8 cellular contexts compared by ENCODE assay signal in the genomic region with DNA sequence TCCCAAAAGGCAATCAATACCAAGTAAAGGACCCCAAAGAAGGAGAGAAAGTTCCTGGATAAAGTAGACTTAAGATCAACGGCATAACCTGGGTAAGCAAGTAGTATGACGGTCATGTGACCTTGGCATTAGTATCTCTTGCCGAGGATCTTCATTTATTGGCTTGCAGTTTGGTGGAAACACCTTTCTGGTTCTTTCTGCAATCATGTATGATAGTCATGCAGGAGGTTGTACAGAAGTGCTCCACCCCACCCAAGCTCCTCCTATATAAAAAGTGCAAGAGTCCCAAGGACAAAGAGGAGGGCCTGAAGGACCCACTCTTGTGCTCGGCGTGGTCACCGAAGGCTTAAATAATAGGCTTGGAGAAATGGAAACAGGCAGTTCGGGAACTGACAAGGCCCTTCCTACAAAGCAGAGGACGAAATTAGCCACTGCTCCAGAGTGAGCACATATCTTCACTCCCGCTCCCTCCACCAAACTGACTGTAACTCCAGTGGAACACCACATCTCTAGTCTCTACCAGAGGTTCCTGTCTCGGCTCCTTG. TPM values are rescaled to one million over a fixed set of nuclear protein-coding genes. Genes with fewer than 3 reads are reported as not detected.
DNase-seq lines count a peak whose midpoint lies in the region; ATAC-seq and TF ChIP-seq lines count a peak whose summit lies in the region.

No MANE protein-coding gene starts in this region.

- peak overlapping the region; percentile 8 for H3K18ac ChIP-seq in mesendoderm (ENCODE audit: low read length)

- TF ChIP-seq CTCF in AG09309 (IDR thresholded peaks at IDR 0.05; ENCODE audit: control insufficient read depth, insufficient read depth, low read depth, low read length, missing control alignments) = no peak
- no peak for TF ChIP-seq CTCF in GM23338 (conservative IDR thresholded peaks at IDR 0.05; ENCODE audit: low read depth in 2 of 2)
- TF ChIP-seq CTCF in SK-N-SH (IDR thresholded peaks at IDR 0.05) = no peak
- TF ChIP-seq CTCF in thyroid gland (IDR thresholded peaks at IDR 0.05) = no peak
- no peak for TF ChIP-seq CTCF in GM10266 (IDR thresholded peaks at IDR 0.05; ENCODE audit: control insufficient read depth, insufficient read depth, low read depth, missing control alignments)

- H3K4me1 Mint-ChIP-seq in GM23338 = peaks cover 19% of the 10 kb centered on the region
- H3K4me1 Mint-ChIP-seq in dendritic cell treated with granulocyte-macrophage colony-stimulating factor and Interleukin-4, amounts not matched to agents 40 ng/mL and 50 ng/mL, for 4 days (ENCODE audit: low read depth) = peaks cover 54% of the 10 kb centered on the region

- H3K23ac ChIP-seq in mesendoderm (ENCODE audit: low read length) = no peak overlapping the region

- peak overlapping the region; percentile 99 for H3K4me3 Mint-ChIP-seq in GM23338
- peak overlapping the region; percentile 95 for H3K4me3 Mint-ChIP-seq in dendritic cell treated with granulocyte-macrophage colony-stimulating factor and Interleukin-4, amounts not matched to agents 40 ng/mL and 50 ng/mL, for 4 days

- H2BK120ac ChIP-seq in mesendoderm (ENCODE audit: low read depth, low read length) = no peak overlapping the region

- TF ChIP-seq POLR2A in thyroid gland (IDR thresholded peaks at IDR 0.05) = no peak

- H3K9me2 ChIP-seq in GM23338 (ENCODE audit: insufficient read depth) = no peaks in the 10 kb centered on the region
- no peaks in the 10 kb centered on the region for H3K9me2 ChIP-seq in SK-N-SH

- H4K20me1 ChIP-seq in GM23338 (replicated peaks; ENCODE audit: insufficient read depth) (peaks cover 15% of the 10 kb centered on the region), SK-N-SH (ENCODE audit: insufficient read depth) (peaks cover 37% of the 10 kb centered on the region)

- peaks cover 16% of the 10 kb centered on the region for H3K79me1 ChIP-seq in mesendoderm (ENCODE audit: low read length)

- no peak overlapping the region for H4K8ac ChIP-seq in mesendoderm (ENCODE audit: low read depth, low read length)

- peaks cover 54% of the 10 kb centered on the region for H3K79me2 ChIP-seq in GM23338 (replicated peaks; ENCODE audit: insufficient read depth)
- peaks cover 70% of the 10 kb centered on the region for H3K79me2 ChIP-seq in SK-N-SH (ENCODE audit: insufficient read depth)
- H3K79me2 ChIP-seq in mesendoderm (ENCODE audit: control insufficient read depth, insufficient read depth, low read length) = peaks cover 35% of the 10 kb centered on the region

- CTCF ChIA-PET in SK-N-SH (lab: Yijun Ruan, JAX) = interaction anchor here (0.6 to 2.7 kb wide), 5 partner anchors 12 to 337 kb away, joined by 3 to 6 read pairs (median 4); a partner anchor contains a TSS

- no peak overlapping the region for H2BK5ac ChIP-seq in mesendoderm (ENCODE audit: low read length)

- H3K4me1 ChIP-seq in GM23338 (ENCODE audit: insufficient read depth) = peaks cover 18% of the 10 kb centered on the region
- H3K4me1 ChIP-seq in SK-N-SH (ENCODE audit: control insufficient read depth in 1 of 2, insufficient read depth in 2 of 2, low read depth in 1 of 2, low read length in 1 of 2) = peaks cover 14 to 27% of the 10 kb centered on the region in 2 experiments; a peak in 2 of 4 replicates
- H3K4me1 ChIP-seq in mesendoderm (ENCODE audit: control insufficient read depth, low read depth, low read length) = peaks cover 7% of the 10 kb centered on the region
- peaks cover 41 to 50% of the 10 kb centered on the region in 2 donors for H3K4me1 ChIP-seq in thyroid gland

- no peaks in the 10 kb centered on the region; the same call in 2 of the 3 replicates for H3K9me3 Mint-ChIP-seq in GM23338
- H3K9me3 Mint-ChIP-seq in dendritic cell treated with granulocyte-macrophage colony-stimulating factor and Interleukin-4, amounts not matched to agents 40 ng/mL and 50 ng/mL, for 4 days = no peaks in the 10 kb centered on the region

- peak overlapping the region; percentile 92 for H3K9ac ChIP-seq in SK-N-SH
- peak overlapping the region; percentile 98 for H3K9ac ChIP-seq in mesendoderm (ENCODE audit: low read length)

- DNase-seq in AG09309 (ENCODE audit: low read depth) (no peak), GM23338 (ENCODE audit: low spot score) (no peak), SK-N-SH (no peak), mesendoderm (peak; percentile 10), thyroid gland (peak in 1 of 2 donors; percentile 16), mucosa of gallbladder (ENCODE audit: low spot score) (no peak), GM10266 (ENCODE audit: extremely low spot score) (no peak)

- H3K4me3 ChIP-seq in AG09309 (ENCODE audit: control insufficient read depth, low read depth, low read length) (peak overlapping the region; percentile 93), GM23338 (peak overlapping the region; percentile 99), SK-N-SH (ENCODE audit: low read depth in 2 of 2, low read length in 1 of 2) (peak overlapping the region; percentile 78 to 92), mesendoderm (ENCODE audit: low read length) (peak overlapping the region; percentile 98), thyroid gland (replicated peaks in 1 of 3) (peak overlapping the region; percentile 4 to 86 (median 77))

- H4K5ac ChIP-seq in mesendoderm (ENCODE audit: low read length) = no peak overlapping the region

- H3K56ac ChIP-seq in mesendoderm (ENCODE audit: low read length) = peak overlapping the region; percentile 95

- no peak for TF ChIP-seq RAD21 in SK-N-SH (IDR thresholded peaks at IDR 0.05; ENCODE audit: low read length)

- peak overlapping the region; percentile 45 for H2AK5ac ChIP-seq in mesendoderm (ENCODE audit: low read length)

- peaks cover 11% of the 10 kb centered on the region for H3K27me3 Mint-ChIP-seq in GM23338 (ENCODE audit: insufficient read depth, low read depth, poor library complexity)
- no peaks in the 10 kb centered on the region for H3K27me3 Mint-ChIP-seq in dendritic cell treated with granulocyte-macrophage colony-stimulating factor and Interleukin-4, amounts not matched to agents 40 ng/mL and 50 ng/mL, for 4 days

- TF ChIP-seq EP300 in SK-N-SH (IDR thresholded peaks at IDR 0.05; ENCODE audit: borderline replicate concordance in 1 of 2, low read depth in 1 of 2, low read length in 1 of 2) = no peak

- intact Hi-C loops in dendritic cell treated with granulocyte-macrophage colony-stimulating factor and Interleukin-4, amounts not matched to agents 40 ng/mL and 50 ng/mL, for 4 days (cut with micrococcal nuclease) = no loop called here
- intact Hi-C loops in thyroid gland (cut with DNase I) = loop anchor here (10.0 kb wide), 1 partner anchor 165 kb away; a partner anchor contains a TSS

- peaks cover 14% of the 10 kb centered on the region; the same call in 1 of the 2 replicates for H3K36me3 ChIP-seq in GM23338 (ENCODE audit: insufficient read depth)
- H3K36me3 ChIP-seq in SK-N-SH (replicated peaks in 1 of 2; ENCODE audit: control insufficient read depth in 1 of 2, insufficient read depth in 2 of 2, low read length in 1 of 2) = peaks cover 4 to 24% of the 10 kb centered on the region in 2 experiments
- no peaks in the 10 kb centered on the region for H3K36me3 ChIP-seq in mesendoderm (ENCODE audit: control insufficient read depth, insufficient read depth, low read length)
- no peaks in the 10 kb centered on the region for H3K36me3 ChIP-seq in thyroid gland

- no peak for ATAC-seq in GM23338

- H2AFZ ChIP-seq in GM23338 = 0 out of 2 replicates have a peak overlapping the region, but pooled peaks have one; percentile 23
- peak overlapping the region; percentile 76 for H2AFZ ChIP-seq in SK-N-SH (ENCODE audit: low read depth)

- H3K27ac Mint-ChIP-seq in GM23338 = peak overlapping the region; percentile 93
- H3K27ac Mint-ChIP-seq in dendritic cell treated with granulocyte-macrophage colony-stimulating factor and Interleukin-4, amounts not matched to agents 40 ng/mL and 50 ng/mL, for 4 days = peak overlapping the region; percentile 99

- H3K27me3 ChIP-seq in GM23338 (ENCODE audit: insufficient read depth) = no peaks in the 10 kb centered on the region
- no peaks in the 10 kb centered on the region for H3K27me3 ChIP-seq in SK-N-SH (ENCODE audit: insufficient read depth)
- H3K27me3 ChIP-seq in mesendoderm (ENCODE audit: insufficient read depth, low read length, poor library complexity) = no peaks in the 10 kb centered on the region
- H3K27me3 ChIP-seq in thyroid gland = no peaks in the 10 kb centered on the region

- H3K4me2 ChIP-seq in GM23338 (peak overlapping the region; percentile 98), SK-N-SH (peak overlapping the region; percentile 96), mesendoderm (ENCODE audit: low read length) (peak overlapping the region; percentile 36)

- H2BK15ac ChIP-seq in mesendoderm (replicated peaks; ENCODE audit: low read depth) = no peak overlapping the region

- H3K4ac ChIP-seq in mesendoderm (ENCODE audit: low read depth, low read length) = peak overlapping the region; percentile 60

- H3K36me3 Mint-ChIP-seq in GM23338 (ENCODE audit: low read depth) = peaks cover 36% of the 10 kb centered on the region; the same call in 2 of the 3 replicates
- peaks cover 41% of the 10 kb centered on the region for H3K36me3 Mint-ChIP-seq in dendritic cell treated with granulocyte-macrophage colony-stimulating factor and Interleukin-4, amounts not matched to agents 40 ng/mL and 50 ng/mL, for 4 days (ENCODE audit: low read depth)

- POLR2A ChIA-PET in SK-N-SH (lab: Yijun Ruan, JAX) = interaction anchor here (1.2 to 2.2 kb wide), 3 partner anchors 17 to 61 kb away, joined by 4 to 12 read pairs (median 5); a partner anchor contains a TSS

- 7% methylated on average over 10 of the region's 10 CpGs for WGBS in SK-N-SH (ENCODE audit: low lambda C conversion rate)
- no CpG with 5 or more reads among the region's 10 CpGs for WGBS in mesendoderm (ENCODE audit: extremely low coverage, insufficient coverage, low lambda C conversion rate)
- 1 to 2% methylated on average over 10 of the region's 10 CpGs for WGBS in thyroid gland, 2 donors

- peaks cover 23% of the 10 kb centered on the region for H3F3A ChIP-seq in GM23338 (replicated peaks; ENCODE audit: low read depth)
- H3F3A ChIP-seq in SK-N-SH (replicated peaks; ENCODE audit: insufficient read depth) = peaks cover 34% of the 10 kb centered on the region

- no peaks in the 10 kb centered on the region for H3K9me3 ChIP-seq in SK-N-SH
- no peaks in the 10 kb centered on the region for H3K9me3 ChIP-seq in thyroid gland

- H3K27ac ChIP-seq in GM23338 (ENCODE audit: low read depth) = peak overlapping the region; percentile 70; the same call in 1 of the 2 replicates
- peak overlapping the region; percentile 83 to 85 for H3K27ac ChIP-seq in SK-N-SH (ENCODE audit: low read depth in 2 of 2, low read length in 1 of 2)
- H3K27ac ChIP-seq in mesendoderm (ENCODE audit: low read depth, low read length) = peak overlapping the region; percentile 84
- H3K27ac ChIP-seq in thyroid gland = peak overlapping the region; percentile 66 to 91 (median 72)

RNA-seq across cellular contexts. Expression of a gene that starts 0.8 kb away (rescaled TPM):
- 163 and 166 TPM in 2 replicates for total RNA-seq in GM23338 (2014; rRNA removed; shearing (Covaris generic))
- polyA plus RNA-seq in GM23338 (2016; fragmentation: Nextera tagmentation; extraction: Ambion mirVana) = 54.5 and 63.3 TPM in 2 replicates
- 121 and 149 TPM in 2 replicates for polyA plus RNA-seq in SK-N-SH (2012; rRNA removed)
- 100 and 110 TPM in 2 replicates for polyA plus RNA-seq in SK-N-SH (2012; cell fraction: cytosol; rRNA removed)
- 127 and 172 TPM in 2 replicates for polyA plus RNA-seq in SK-N-SH (2012; cell fraction: nucleus; rRNA removed)
- polyA plus RNA-seq in mesendoderm (2013, experiment 1 of 2) = 136 TPM
- 134 TPM for polyA plus RNA-seq in mesendoderm (2013, experiment 2 of 2)
- total RNA-seq in thyroid gland = 100 to 1,000 TPM; 110 to 190 (median 118) TPM
- total RNA-seq in mucosa of gallbladder = 156 TPM

RNA-seq across cellular contexts. Expression of a gene that starts 16.4 kb away (rescaled TPM):
- total RNA-seq in GM23338 (2014; rRNA removed; shearing (Covaris generic)) = 107 and 119 TPM in 2 replicates
- polyA plus RNA-seq in GM23338 (2016; fragmentation: Nextera tagmentation; extraction: Ambion mirVana) (316 and 317 TPM in 2 replicates), SK-N-SH (2012; rRNA removed) (191 and 196 TPM in 2 replicates)
- 197 and 248 TPM in 2 replicates for polyA plus RNA-seq in SK-N-SH (2012; cell fraction: cytosol; rRNA removed)
- polyA plus RNA-seq in SK-N-SH (2012; cell fraction: nucleus; rRNA removed) = 105 and 118 TPM in 2 replicates
- 229 TPM for polyA plus RNA-seq in mesendoderm (2013, experiment 1 of 2)
- 231 TPM for polyA plus RNA-seq in mesendoderm (2013, experiment 2 of 2)
- total RNA-seq in thyroid gland (100 to 1,000 TPM; 107 to 129 (median 124) TPM), mucosa of gallbladder (140 TPM)

RNA-seq across cellular contexts. Expression of a gene that starts 32.6 kb away (rescaled TPM):
- 15.2 and 17.8 TPM in 2 replicates for total RNA-seq in GM23338 (2014; rRNA removed; shearing (Covaris generic))
- polyA plus RNA-seq in GM23338 (2016; fragmentation: Nextera tagmentation; extraction: Ambion mirVana) (12.0 and 12.8 TPM in 2 replicates), SK-N-SH (2012; rRNA removed) (42.2 and 56.2 TPM in 2 replicates)
- 27.5 and 30.4 TPM in 2 replicates for polyA plus RNA-seq in SK-N-SH (2012; cell fraction: cytosol; rRNA removed)
- 121 and 165 TPM in 2 replicates for polyA plus RNA-seq in SK-N-SH (2012; cell fraction: nucleus; rRNA removed)
- 10.5 TPM for polyA plus RNA-seq in mesendoderm (2013, experiment 1 of 2)
- 11.0 TPM for polyA plus RNA-seq in mesendoderm (2013, experiment 2 of 2)
- total RNA-seq in thyroid gland (10 to 100 TPM; 11.3 to 28.7 (median 19.7) TPM), mucosa of gallbladder (10.7 TPM)

RNA-seq across cellular contexts. Expression of a gene that starts 34.4 kb away (rescaled TPM):
- total RNA-seq in GM23338 (2014; rRNA removed; shearing (Covaris generic)) = 27.2 and 35.7 TPM in 2 replicates
- polyA plus RNA-seq in GM23338 (2016; fragmentation: Nextera tagmentation; extraction: Ambion mirVana) (9.1 and 11.5 TPM in 2 replicates), SK-N-SH (2012; rRNA removed) (37.1 and 66.9 TPM in 2 replicates)
- 10.6 and 12.4 TPM in 2 replicates for polyA plus RNA-seq in SK-N-SH (2012; cell fraction: cytosol; rRNA removed)
- polyA plus RNA-seq in SK-N-SH (2012; cell fraction: nucleus; rRNA removed) = 243 and 418 TPM in 2 replicates
- polyA plus RNA-seq in mesendoderm (2013, experiment 1 of 2) = 7.0 TPM
- 7.4 TPM for polyA plus RNA-seq in mesendoderm (2013, experiment 2 of 2)
- total RNA-seq in thyroid gland (100 to 1,000 TPM in 3 of 4 donors, 10 to 100 TPM in 1; 95.7 to 148 (median 134) TPM), mucosa of gallbladder (114 TPM)

RNA-seq across cellular contexts. Expression of a gene that starts 39.3 kb away (rescaled TPM):
- total RNA-seq in GM23338 (2014; rRNA removed; shearing (Covaris generic)) = 2.5 and 3.2 TPM in 2 replicates
- 8.0 and 9.3 TPM in 2 replicates for polyA plus RNA-seq in GM23338 (2016; fragmentation: Nextera tagmentation; extraction: Ambion mirVana)
- 0.29 and 0.46 TPM in 2 replicates for polyA plus RNA-seq in SK-N-SH (2012; rRNA removed)
- 0.21 and 0.33 TPM in 2 replicates for polyA plus RNA-seq in SK-N-SH (2012; cell fraction: cytosol; rRNA removed)
- polyA plus RNA-seq in SK-N-SH (2012; cell fraction: nucleus; rRNA removed) = 0.55 and 0.61 TPM in 2 replicates
- polyA plus RNA-seq in mesendoderm (2013, experiment 1 of 2) = 1.9 TPM
- 1.6 TPM for polyA plus RNA-seq in mesendoderm (2013, experiment 2 of 2)
- 1 to 10 TPM in 1 of 4 donors, under 1 TPM in 1, not detected in 2; 0.67 to 1.1 TPM for total RNA-seq in thyroid gland
- total RNA-seq in mucosa of gallbladder = 0.49 TPM

Comparison
In these comparisons a context has a peak if more than half of its experiments do, and no peak if none do; other contexts are left out.
1. H3K4me2 ChIP-seq: peak in every context shown above with its lines; median percentile 98 in GM23338; 96 in SK-N-SH; 36 in mesendoderm.